27 cellular contexts compared by ENCODE assay signal in the genomic region with DNA sequence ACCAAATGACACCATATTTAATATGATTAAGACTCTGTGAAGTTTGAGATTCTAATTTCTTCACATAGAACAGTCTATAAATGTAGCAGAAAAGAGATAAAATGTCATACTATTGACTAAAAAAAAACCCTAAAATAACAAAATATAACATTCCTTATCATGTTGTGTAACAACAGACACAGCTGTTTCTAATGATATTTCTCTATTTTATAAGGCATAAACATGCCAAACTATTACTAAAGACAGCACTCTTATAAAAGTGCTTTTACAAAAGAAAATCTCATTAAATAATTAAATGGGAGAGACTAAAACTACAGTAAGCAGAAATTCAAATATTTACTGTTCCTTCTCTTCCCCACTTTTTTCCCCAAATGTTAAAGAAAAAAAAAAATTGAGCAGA. TPM values are rescaled to one million over a fixed set of nuclear protein-coding genes. Genes with fewer than 3 reads are reported as not detected.
"Had no signal": no experiment of that assay in that cellular context is flagged by ENCODE, and none has a peak within 500 bp of the region (broad histone marks: within the 10 kb centered on the region; RNA-seq: fewer than 3 reads in every experiment).

No MANE protein-coding gene starts in this region.

- H3K27ac Mint-ChIP-seq: immature natural killer cell; natural killer cell; stimulated activated effector memory CD8-positive, alpha-beta T cell treated with anti-CD3 and anti-CD28 coated beads, Interleukin-12 subunit alpha, Interleukin-12 subunit beta, amount 100 ng/mL, for 72 hours; stimulated activated naive CD8-positive, alpha-beta T cell treated with anti-CD3 and anti-CD28 coated beads, Interleukin-15, Interleukin-2, amounts not matched to agents 100 ng/mL and 50 ng/mL, for 24 hours had no signal

- H3K9me3 Mint-ChIP-seq: stimulated activated naive CD8-positive, alpha-beta T cell treated with anti-CD3 and anti-CD28 coated beads, Interleukin-15, Interleukin-2, amounts not matched to agents 100 ng/mL and 50 ng/mL, for 24 hours had no signal

- H3K36me3 Mint-ChIP-seq: immature natural killer cell; natural killer cell; stimulated activated effector memory CD8-positive, alpha-beta T cell treated with anti-CD3 and anti-CD28 coated beads, Interleukin-12 subunit alpha, Interleukin-12 subunit beta, amount 100 ng/mL, for 72 hours had no signal

- H3K4me1 Mint-ChIP-seq: immature natural killer cell; natural killer cell; stimulated activated effector memory CD8-positive, alpha-beta T cell treated with anti-CD3 and anti-CD28 coated beads, Interleukin-12 subunit alpha, Interleukin-12 subunit beta, amount 100 ng/mL, for 72 hours had no signal

- H3K27me3 Mint-ChIP-seq: stimulated activated naive CD8-positive, alpha-beta T cell treated with anti-CD3 and anti-CD28 coated beads, Interleukin-15, Interleukin-2, amounts not matched to agents 100 ng/mL and 50 ng/mL, for 24 hours had no signal

- DNase-seq: dermis blood vessel endothelial cell; effector memory CD4-positive, alpha-beta T cell; erythroblast; esophagus squamous epithelium; foreskin keratinocyte; glutamatergic neuron; heart right ventricle; hippocampal formation; immature natural killer cell; islet precursor cell; left ventricle myocardium superior; lower lobe of right lung; natural killer cell; occipital lobe; ovary; posterior cingulate gyrus; psoas muscle; right cardiac atrium; sigmoid colon; stimulated activated CD4-positive, alpha-beta T cell treated with anti-CD3 and anti-CD28 coated beads, Interleukin-2, amount 100 ng/mL, for 24 hours; stimulated activated CD4-positive, alpha-beta T cell treated with anti-CD3 and anti-CD28 coated beads, Interleukin-4, amount 100 ng/mL, for 24 hours; transverse colon; upper lobe of right lung; uterus had no signal

- ATAC-seq: foreskin keratinocyte; heart right ventricle; left ventricle myocardium superior; lower lobe of right lung; natural killer cell; psoas muscle; right cardiac atrium; stimulated activated effector memory CD8-positive, alpha-beta T cell treated with anti-CD3 and anti-CD28 coated beads, Interleukin-12 subunit alpha, Interleukin-12 subunit beta, amount 100 ng/mL, for 72 hours; upper lobe of right lung had no signal

- H3K4me3 Mint-ChIP-seq: immature natural killer cell; natural killer cell; stimulated activated effector memory CD8-positive, alpha-beta T cell treated with anti-CD3 and anti-CD28 coated beads, Interleukin-12 subunit alpha, Interleukin-12 subunit beta, amount 100 ng/mL, for 72 hours; stimulated activated naive CD8-positive, alpha-beta T cell treated with anti-CD3 and anti-CD28 coated beads, Interleukin-15, Interleukin-2, amounts not matched to agents 100 ng/mL and 50 ng/mL, for 24 hours had no signal

RNA-seq across cellular contexts. Expression of a gene that starts 49.4 kb away (rescaled TPM):
- total RNA-seq: mononuclear cell, natural killer cell had no signal
- polyA plus RNA-seq: immature natural killer cell had no signal
